Comparison of ENCODE assay signal across 21 cellular contexts in genomic region chr2:128412181-128412871, GRCh38.
A peak's percentile ranks its signal among the peaks of the same experiment; 100 is the strongest.
DNase-seq lines count a peak whose midpoint lies in the region; ATAC-seq and TF ChIP-seq lines count a peak whose summit lies in the region.
"Had no signal": no experiment of that assay in that cellular context is flagged by ENCODE, and none has a peak within 500 bp of the region (broad histone marks: within the 10 kb centered on the region; RNA-seq: fewer than 3 reads in every experiment).

No MANE protein-coding gene starts in this region.

- intact Hi-C loops in CD14-positive monocyte (cut with micrococcal nuclease): no loop called here

- H3K36me3 Mint-ChIP-seq in CD14-positive monocyte (no peaks in the 10 kb centered on the region), progenitor cell of endocrine pancreas (ENCODE audit: insufficient read depth) (no peaks in the 10 kb centered on the region)
- H3K36me3 Mint-ChIP-seq: activated naive CD8-positive, alpha-beta T cell treated with anti-CD3 and anti-CD28 coated beads, Interleukin-2, amount 10 ng/mL, durations not matched to agents 7 days and 5 days; CD8-positive, alpha-beta T cell; naive thymus-derived CD4-positive, alpha-beta T cell had no signal

- DNase-seq in CD14-positive monocyte (ENCODE audit: low spot score) (peak; percentile 34), Kasumi-1 (lab: John Stamatoyannopoulos, UW) (peak; percentile 33 to 34), ecto neural progenitor cell (ENCODE audit: low spot score) (peak; percentile 22), progenitor cell of endocrine pancreas (ENCODE audit: low spot score, unreplicated experiment) (peak; percentile 8), NCI-H128 (lab: John Stamatoyannopoulos, UW; ENCODE audit: unreplicated experiment) (no peak), NCI-H2107 (lab: John Stamatoyannopoulos, UW) (no peak), substantia nigra (lab: John Stamatoyannopoulos, UW) (no peak)
- DNase-seq: activated naive CD8-positive, alpha-beta T cell treated with anti-CD3 and anti-CD28 coated beads, Interleukin-2, amount 10 ng/mL, durations not matched to agents 7 days and 5 days; CD8-positive, alpha-beta T cell; DMS53; H7; KG1; mesenchymal stem cell; NCI-H1092; NCI-H1930; NCI-H82; PC-9; SHP77 treated with DMSO at 0.1 percent for 48 hours had no signal

- H3K27ac Mint-ChIP-seq in CD14-positive monocyte (no peak overlapping the region), progenitor cell of endocrine pancreas (peak overlapping the region; percentile 58)
- H3K27ac Mint-ChIP-seq: activated naive CD8-positive, alpha-beta T cell treated with anti-CD3 and anti-CD28 coated beads, Interleukin-2, amount 10 ng/mL, durations not matched to agents 7 days and 5 days; activated T-helper 2 cell treated with anti-CD3 and anti-CD28 coated beads, Interferon-gamma antibody, Interleukin-2, Interleukin-4, amounts not matched to agents 10 μg/mL and 5 μg/mL and 100 μg/mL, durations not matched to agents 14 hours and 24 hours and 36 hours; CD8-positive, alpha-beta T cell; naive thymus-derived CD4-positive, alpha-beta T cell had no signal

- H3K9me3 Mint-ChIP-seq in CD14-positive monocyte (peaks cover 0 to 3% (median 0%) of the 10 kb centered on the region in 7 donors), progenitor cell of endocrine pancreas (ENCODE audit: low read depth) (no peaks in the 10 kb centered on the region)
- H3K9me3 Mint-ChIP-seq: activated naive CD8-positive, alpha-beta T cell treated with anti-CD3 and anti-CD28 coated beads, Interleukin-2, amount 10 ng/mL, durations not matched to agents 7 days and 5 days; activated T-helper 2 cell treated with anti-CD3 and anti-CD28 coated beads, Interferon-gamma antibody, Interleukin-2, Interleukin-4, amounts not matched to agents 10 μg/mL and 5 μg/mL and 100 μg/mL, durations not matched to agents 14 hours and 24 hours and 36 hours; CD8-positive, alpha-beta T cell had no signal

- no peak for TF ChIP-seq CTCF in CD14-positive monocyte (IDR thresholded peaks at IDR 0.05)
- TF ChIP-seq CTCF in progenitor cell of endocrine pancreas (IDR thresholded peaks at IDR 0.05; ENCODE audit: unreplicated experiment): no peak

- H3K27me3 Mint-ChIP-seq in CD14-positive monocyte (ENCODE audit: low read depth in 3 of 3) (peaks cover 0 to 7% (median 5%) of the 10 kb centered on the region in 3 donors), progenitor cell of endocrine pancreas (peaks cover 32% of the 10 kb centered on the region)

- ATAC-seq in HG03159 (IDR thresholded peaks at IDR 0.05; ENCODE audit: unreplicated experiment): no peak
- ATAC-seq: CD8-positive, alpha-beta T cell; naive thymus-derived CD4-positive, alpha-beta T cell had no signal

- no peak overlapping the region for H3K4me3 Mint-ChIP-seq in CD14-positive monocyte
- no peak overlapping the region for H3K4me3 Mint-ChIP-seq in progenitor cell of endocrine pancreas (ENCODE audit: low read depth)
- H3K4me3 Mint-ChIP-seq: activated naive CD8-positive, alpha-beta T cell treated with anti-CD3 and anti-CD28 coated beads, Interleukin-2, amount 10 ng/mL, durations not matched to agents 7 days and 5 days; CD8-positive, alpha-beta T cell; naive thymus-derived CD4-positive, alpha-beta T cell had no signal

- no peaks in the 10 kb centered on the region for H3K4me1 Mint-ChIP-seq in CD14-positive monocyte
- peaks cover 23% of the 10 kb centered on the region for H3K4me1 Mint-ChIP-seq in progenitor cell of endocrine pancreas (ENCODE audit: low read depth)
- H3K4me1 Mint-ChIP-seq: activated naive CD8-positive, alpha-beta T cell treated with anti-CD3 and anti-CD28 coated beads, Interleukin-2, amount 10 ng/mL, durations not matched to agents 7 days and 5 days; naive thymus-derived CD4-positive, alpha-beta T cell had no signal

- no peak overlapping the region for H3K27ac ChIP-seq in substantia nigra (ENCODE audit: low read depth, low read length, poor library complexity, severe bottlenecking)
- H3K27ac ChIP-seq: PC-9 had no signal

Comparison
In these comparisons a context has a peak if more than half of its experiments do, and no peak if none do; other contexts are left out.
1. DNase-seq: peak in CD14-positive monocyte (single experiment), Kasumi-1 (2 of 2), ecto neural progenitor cell (single experiment) and progenitor cell of endocrine pancreas (single experiment); none in NCI-H128 (single experiment), NCI-H2107 (single experiment) and substantia nigra (0 of 49).